In genomic region chr7:101379302-101379701, GRCh38 we compare ENCODE assay signal across 20 cellular contexts. TPM values are rescaled to one million over a fixed set of nuclear protein-coding genes. Genes with fewer than 3 reads are reported as not detected.
"Had no signal": no experiment of that assay in that cellular context is flagged by ENCODE, and none has a peak within 500 bp of the region (broad histone marks: within the 10 kb centered on the region; RNA-seq: fewer than 3 reads in every experiment).

No MANE protein-coding gene starts in this region.

- H3K36me3 Mint-ChIP-seq: activated naive CD8-positive, alpha-beta T cell; natural killer cell treated with Interleukin-12 subunit alpha and Interleukin-12 subunit beta and Interleukin-15 and Interleukin-18, amount 100 ng/mL, for 72 hours had no signal

- H3K9me3 Mint-ChIP-seq: dendritic cell treated with granulocyte-macrophage colony-stimulating factor and Interleukin-4, amounts not matched to agents 40 ng/mL and 50 ng/mL, for 4 days; effector memory CD8-positive, alpha-beta T cell; natural killer cell treated with Interleukin-12 subunit alpha and Interleukin-12 subunit beta and Interleukin-15 and Interleukin-18, amount 100 ng/mL, for 72 hours had no signal

- DNase-seq: activated CD4-positive, alpha-beta T cell treated with anti-CD3 and anti-CD28 coated beads, Interleukin-2, amount 50 U/mL, for 1 hour; activated CD8-positive, alpha-beta memory T cell treated with anti-CD3 and anti-CD28 coated beads for 24 hours; activated gamma-delta T cell treated with Interleukin-2 at 50 U/mL for 16 hours; amniotic stem cell; cerebellar nuclear complex; effector memory CD8-positive, alpha-beta T cell; erythroblast; gastrocnemius medialis; left ventricle myocardium inferior; psoas muscle; stimulated activated CD4-positive, alpha-beta T cell treated with anti-CD3 and anti-CD28 coated beads, Interleukin-2, amount 100 ng/mL, for 24 hours; stomach; testis; upper lobe of right lung had no signal

- H3K9me3 ChIP-seq: gastrocnemius medialis, psoas muscle, testis, upper lobe of right lung had no signal

- ATAC-seq: activated CD4-positive, CD25-positive, alpha-beta regulatory T cell treated with anti-CD3 and anti-CD28 coated beads, Interleukin-2, amount 50 U/mL, for 24 hours; effector memory CD8-positive, alpha-beta T cell; gastrocnemius medialis; natural killer cell treated with Interleukin-12 subunit alpha and Interleukin-12 subunit beta and Interleukin-15 and Interleukin-18, amount 100 ng/mL, for 72 hours; psoas muscle had no signal

- H3K27ac ChIP-seq: gastrocnemius medialis, heart right ventricle, left ventricle myocardium inferior, psoas muscle, stomach, testis, upper lobe of right lung had no signal

- H3K4me3 ChIP-seq: gastrocnemius medialis, heart right ventricle, left ventricle myocardium inferior, psoas muscle, stomach, testis, upper lobe of right lung had no signal

- H3K36me3 ChIP-seq: gastrocnemius medialis, heart right ventricle, left ventricle myocardium inferior, stomach, upper lobe of right lung had no signal

- H3K27me3 Mint-ChIP-seq: activated naive CD8-positive, alpha-beta T cell had no signal

- H3K27ac Mint-ChIP-seq: activated naive CD8-positive, alpha-beta T cell; dendritic cell treated with granulocyte-macrophage colony-stimulating factor and Interleukin-4, amounts not matched to agents 40 ng/mL and 50 ng/mL, for 4 days; effector memory CD8-positive, alpha-beta T cell; natural killer cell treated with Interleukin-12 subunit alpha and Interleukin-12 subunit beta and Interleukin-15 and Interleukin-18, amount 100 ng/mL, for 72 hours had no signal

- H3K4me1 ChIP-seq: gastrocnemius medialis, psoas muscle, stomach, testis had no signal

- H3K4me3 Mint-ChIP-seq: activated naive CD8-positive, alpha-beta T cell; dendritic cell treated with granulocyte-macrophage colony-stimulating factor and Interleukin-4, amounts not matched to agents 40 ng/mL and 50 ng/mL, for 4 days; effector memory CD8-positive, alpha-beta T cell; natural killer cell treated with Interleukin-12 subunit alpha and Interleukin-12 subunit beta and Interleukin-15 and Interleukin-18, amount 100 ng/mL, for 72 hours had no signal

- H3K27me3 ChIP-seq: testis, upper lobe of right lung had no signal

RNA-seq across cellular contexts. Expression of gene COL26A1, which starts 16.6 kb away (rescaled TPM):
- total RNA-seq: gastrocnemius medialis; left ventricle myocardium inferior; natural killer cell treated with Interleukin-12 subunit alpha and Interleukin-12 subunit beta and Interleukin-15 and Interleukin-18, amount 100 ng/mL, for 72 hours; osteoblast; psoas muscle had no signal
